Comparison of ENCODE assay signal across 36 cellular contexts in genomic region chr12:68985174-68985573, GRCh38.
"Had no signal": no experiment of that assay in that cellular context is flagged by ENCODE, and none has a peak within 500 bp of the region (broad histone marks: within the 10 kb centered on the region; RNA-seq: fewer than 3 reads in every experiment).

No MANE protein-coding gene starts in this region.

- H3K36me3 Mint-ChIP-seq: activated naive CD4-positive, alpha-beta T cell treated with anti-CD3 and anti-CD28 coated beads, Interleukin-2, amount 10 ng/mL, durations not matched to agents 7 days and 5 days; brain had no signal

- H3K27me3 Mint-ChIP-seq: activated CD4-positive, alpha-beta T cell treated with anti-CD3 and anti-CD28 coated beads, Interleukin-2, amount 10 ng/mL, durations not matched to agents 24 days and 14 days; activated naive CD8-positive, alpha-beta T cell had no signal

- H3K4me1 ChIP-seq: ascending aorta had no signal

- H3K27ac Mint-ChIP-seq: activated B cell treated with CpG ODN at 0.5 μM for 24 hours; activated CD4-positive, alpha-beta memory T cell treated with anti-CD3 and anti-CD28 coated beads for 36 hours; activated CD4-positive, alpha-beta T cell treated with anti-CD3 and anti-CD28 coated beads, Interleukin-2, amount 10 ng/mL, durations not matched to agents 24 days and 14 days; activated CD8-positive, alpha-beta T cell treated with anti-CD3 and anti-CD28 coated beads for 36 hours; activated naive CD4-positive, alpha-beta T cell treated with anti-CD3 and anti-CD28 coated beads, Interleukin-2, amount 10 ng/mL, durations not matched to agents 7 days and 5 days; activated naive CD4-positive, alpha-beta T cell treated with anti-CD3 and anti-CD28 coated beads, Interleukin-2, amount 50 U/mL, for 24 hours; activated naive CD8-positive, alpha-beta T cell; activated naive CD8-positive, alpha-beta T cell treated with anti-CD3 and anti-CD28 coated beads, Interleukin-2, amount 10 ng/mL, durations not matched to agents 7 days and 5 days; activated naive CD8-positive, alpha-beta T cell treated with anti-CD3 and anti-CD28 coated beads, Interleukin-2, amount 50 U/mL, for 24 hours; activated T-cell treated with anti-CD3 and anti-CD28 coated beads, Interleukin-2, amount 50 U/mL, for 24 hours; activated T-helper 2 cell treated with anti-CD3 and anti-CD28 coated beads, Interferon-gamma antibody, Interleukin-2, Interleukin-4, amounts not matched to agents 10 μg/mL and 5 μg/mL and 100 μg/mL, durations not matched to agents 14 hours and 24 hours and 36 hours; brain; T-helper 1 cell treated with Interleukin-12 subunit alpha and Interleukin-12 subunit beta and Interleukin-4 antibody, amounts not matched to agents 30 μg/mL and 1 μg/mL, for 36 hours; T-helper 2 cell treated with Interferon-gamma antibody and Interleukin-4, amounts not matched to agents 5 μg/mL and 100 μg/mL, for 36 hours had no signal

- FAIRE-seq: bronchial epithelial cell, TTC549 had no signal

- H3K9me3 ChIP-seq: ascending aorta had no signal

- H3K36me3 ChIP-seq: ascending aorta, cardiac muscle cell had no signal

- H3K4me3 Mint-ChIP-seq: activated B cell treated with CpG ODN at 0.5 μM for 24 hours; activated CD4-positive, alpha-beta memory T cell treated with anti-CD3 and anti-CD28 coated beads for 36 hours; activated CD4-positive, alpha-beta T cell treated with anti-CD3 and anti-CD28 coated beads, Interleukin-2, amount 10 ng/mL, durations not matched to agents 24 days and 14 days; activated CD8-positive, alpha-beta T cell treated with anti-CD3 and anti-CD28 coated beads for 36 hours; activated naive CD4-positive, alpha-beta T cell treated with anti-CD3 and anti-CD28 coated beads, Interleukin-2, amount 10 ng/mL, durations not matched to agents 7 days and 5 days; activated naive CD4-positive, alpha-beta T cell treated with anti-CD3 and anti-CD28 coated beads, Interleukin-2, amount 50 U/mL, for 24 hours; activated naive CD8-positive, alpha-beta T cell; activated naive CD8-positive, alpha-beta T cell treated with anti-CD3 and anti-CD28 coated beads, Interleukin-2, amount 10 ng/mL, durations not matched to agents 7 days and 5 days; activated naive CD8-positive, alpha-beta T cell treated with anti-CD3 and anti-CD28 coated beads, Interleukin-2, amount 50 U/mL, for 24 hours; activated T-cell treated with anti-CD3 and anti-CD28 coated beads, Interleukin-2, amount 50 U/mL, for 24 hours; brain; central memory CD8-positive, alpha-beta T cell; T-helper 1 cell treated with Interleukin-12 subunit alpha and Interleukin-12 subunit beta and Interleukin-4 antibody, amounts not matched to agents 30 μg/mL and 1 μg/mL, for 36 hours; T-helper 2 cell treated with Interferon-gamma antibody and Interleukin-4, amounts not matched to agents 5 μg/mL and 100 μg/mL, for 36 hours had no signal

- H3K4me1 Mint-ChIP-seq: activated B cell treated with CpG ODN at 0.5 μM for 24 hours; activated naive CD4-positive, alpha-beta T cell treated with anti-CD3 and anti-CD28 coated beads, Interleukin-2, amount 10 ng/mL, durations not matched to agents 7 days and 5 days; activated naive CD4-positive, alpha-beta T cell treated with anti-CD3 and anti-CD28 coated beads, Interleukin-2, amount 50 U/mL, for 24 hours; activated naive CD8-positive, alpha-beta T cell treated with anti-CD3 and anti-CD28 coated beads, Interleukin-2, amount 10 ng/mL, durations not matched to agents 7 days and 5 days; brain; central memory CD8-positive, alpha-beta T cell had no signal

- DNase-seq: activated B cell treated with CpG ODN at 0.5 μM for 24 hours; activated CD4-positive, alpha-beta memory T cell treated with anti-CD3 and anti-CD28 coated beads for 36 hours; activated CD4-positive, alpha-beta T cell treated with anti-CD3 and anti-CD28 coated beads for 4 hours; activated CD4-positive, alpha-beta T cell treated with anti-CD3 and anti-CD28 coated beads, Interleukin-2, amount 10 ng/mL, durations not matched to agents 24 days and 14 days; activated CD4-positive, alpha-beta T cell treated with anti-CD3 and anti-CD28 coated beads, Interleukin-2, amount 50 U/mL, for 1 hour; activated CD4-positive, alpha-beta T cell treated with anti-CD3 and anti-CD28 coated beads, Interleukin-2, amount 50 U/mL, for 4 hours; activated CD4-positive, CD25-positive, alpha-beta regulatory T cell treated with anti-CD3 and anti-CD28 coated beads, Interleukin-2, amount 50 U/mL, for 72 hours; activated CD8-positive, alpha-beta memory T cell treated with anti-CD3 and anti-CD28 coated beads, Interleukin-2, amount 50 U/mL, for 4 hours; activated CD8-positive, alpha-beta T cell treated with anti-CD3 and anti-CD28 coated beads for 36 hours; activated effector memory CD4-positive, alpha-beta T cell treated with Interleukin-2 at 50 U/mL for 16 hours; activated gamma-delta T cell; activated naive CD4-positive, alpha-beta T cell treated with anti-CD3 and anti-CD28 coated beads, Interleukin-2, amount 10 ng/mL, durations not matched to agents 7 days and 5 days; activated naive CD4-positive, alpha-beta T cell treated with Interleukin-2 at 50 U/mL for 16 hours; activated naive CD8-positive, alpha-beta T cell treated with anti-CD3 and anti-CD28 coated beads, Interleukin-2, amount 10 ng/mL, durations not matched to agents 7 days and 5 days; activated naive CD8-positive, alpha-beta T cell treated with anti-CD3 and anti-CD28 coated beads, Interleukin-2, amount 50 U/mL, for 24 hours; activated T-cell treated with anti-CD3 and anti-CD28 coated beads, Interleukin-2, amount 50 U/mL, for 24 hours; activated T-cell treated with anti-CD3 and anti-CD28 coated beads, Interleukin-2, amount 50 U/mL, for 48 hours; amygdala; anterior cingulate cortex; caudate nucleus; cerebellar nuclear complex; T-helper 1 cell; T-helper 2 cell; T-helper 9 cell had no signal

- H3K27ac ChIP-seq: ascending aorta, cardiac muscle cell, VCaP had no signal

- ATAC-seq: activated CD8-positive, alpha-beta T cell treated with anti-CD3 and anti-CD28 coated beads for 36 hours; activated naive CD8-positive, alpha-beta T cell treated with anti-CD3 and anti-CD28 coated beads, Interleukin-2, amount 50 U/mL, for 24 hours had no signal

- H3K27me3 ChIP-seq: ascending aorta, cardiac muscle cell had no signal

- H3K4me3 ChIP-seq: ascending aorta, cardiac muscle cell had no signal
